8 cellular contexts compared by ENCODE assay signal in genomic region chr10:88114368-88114767, GRCh38.
A peak's percentile ranks its signal among the peaks of the same experiment; 100 is the strongest.
DNase-seq lines count a peak whose midpoint lies in the region; ATAC-seq, FAIRE-seq and TF ChIP-seq lines count a peak whose summit lies in the region.

No MANE protein-coding gene starts in this region.

- H3K79me2 ChIP-seq in astrocyte (ENCODE audit: insufficient read depth, low read length), result no peaks in the 10 kb centered on the region

- H3K36me3 ChIP-seq in astrocyte (ENCODE audit: insufficient read depth, low read length) (no peaks in the 10 kb centered on the region), kidney (ENCODE audit: control insufficient read depth in 1 of 2, insufficient read depth in 2 of 2, low read length in 2 of 2) (no peaks in the 10 kb centered on the region)

- no peak for FAIRE-seq in astrocyte (lab: Jason Lieb, UNC)
- no peak for FAIRE-seq in kidney (lab: Jason Lieb, UNC)

- peak; percentile 50 for DNase-seq in Ammon's horn (ENCODE audit: low spot score)
- DNase-seq in NCI-H1092 (lab: John Stamatoyannopoulos, UW), result peak; percentile 30
- no peak for DNase-seq in astrocyte (ENCODE audit: low read depth)
- no peak for DNase-seq in kidney
- DNase-seq in DMS79 treated with DMSO at 0.1 percent for 48 hours (lab: John Stamatoyannopoulos, UW), result no peak

- no peaks in the 10 kb centered on the region for H3K27me3 Mint-ChIP-seq in astrocyte (ENCODE audit: low read depth, unreplicated experiment)
- no peaks in the 10 kb centered on the region for H3K27me3 Mint-ChIP-seq in stimulated activated memory B cell treated with anti-CD40 and anti-IgM and Interleukin-4, amounts not matched to agents 10 μg/mL and 1 μg/mL and 100 μg/mL, for 72 hours

- H3K27ac ChIP-seq in astrocyte (ENCODE audit: low read depth, low read length) (no peak overlapping the region), kidney (ENCODE audit: low read depth in 2 of 2, low read length in 2 of 2) (no peak overlapping the region)

- H3K4me1 ChIP-seq in astrocyte (ENCODE audit: insufficient read depth, low read length) (peaks cover 22% of the 10 kb centered on the region), kidney (ENCODE audit: control insufficient read depth in 1 of 2, insufficient read depth in 1 of 2, low read depth in 1 of 2, low read length in 2 of 2) (no peaks in the 10 kb centered on the region)

- ATAC-seq in stimulated activated memory B cell treated with anti-CD40 and anti-IgM and Interleukin-4, amounts not matched to agents 10 μg/mL and 1 μg/mL and 100 μg/mL, for 72 hours, result no peak
- ATAC-seq in GM19351 (IDR thresholded peaks at IDR 0.05; ENCODE audit: unreplicated experiment), result no peak

- TF ChIP-seq CTCF in GM12873 (IDR thresholded peaks at IDR 0.05; ENCODE audit: insufficient read depth, low read depth, low read length, missing control alignments), result peak; percentile 89
- peak; percentile 29 for TF ChIP-seq CTCF in astrocyte (IDR thresholded peaks at IDR 0.05; ENCODE audit: insufficient read depth, low read depth, low read length)
- TF ChIP-seq CTCF in kidney (IDR thresholded peaks at IDR 0.05; ENCODE audit: borderline replicate concordance, extremely low read depth, insufficient read depth), result peak; percentile 77

- no peak overlapping the region for H3K4me2 ChIP-seq in astrocyte (ENCODE audit: low read length)

- H3K4me3 ChIP-seq in astrocyte (ENCODE audit: insufficient read depth, low read depth, low read length) (no peak overlapping the region), kidney (ENCODE audit: low read length in 2 of 2) (no peak overlapping the region)

- H3K9me3 Mint-ChIP-seq in astrocyte (ENCODE audit: unreplicated experiment), result no peaks in the 10 kb centered on the region
- H3K9me3 Mint-ChIP-seq in stimulated activated memory B cell treated with anti-CD40 and anti-IgM and Interleukin-4, amounts not matched to agents 10 μg/mL and 1 μg/mL and 100 μg/mL, for 72 hours, result no peaks in the 10 kb centered on the region

- H3K9me3 ChIP-seq in astrocyte (ENCODE audit: insufficient read depth, low read depth, low read length) (no peaks in the 10 kb centered on the region), kidney (ENCODE audit: control insufficient read depth in 1 of 2, low read length in 2 of 2) (no peaks in the 10 kb centered on the region)

- no peak overlapping the region for H3K27ac Mint-ChIP-seq in astrocyte (ENCODE audit: unreplicated experiment)
- H3K27ac Mint-ChIP-seq in stimulated activated memory B cell treated with anti-CD40 and anti-IgM and Interleukin-4, amounts not matched to agents 10 μg/mL and 1 μg/mL and 100 μg/mL, for 72 hours, result no peak overlapping the region

- no peak overlapping the region for H3K4me3 Mint-ChIP-seq in astrocyte (ENCODE audit: unreplicated experiment)
- no peak overlapping the region for H3K4me3 Mint-ChIP-seq in stimulated activated memory B cell treated with anti-CD40 and anti-IgM and Interleukin-4, amounts not matched to agents 10 μg/mL and 1 μg/mL and 100 μg/mL, for 72 hours

- H3K36me3 Mint-ChIP-seq in astrocyte (ENCODE audit: low read depth, unreplicated experiment), result no peaks in the 10 kb centered on the region
- no peaks in the 10 kb centered on the region for H3K36me3 Mint-ChIP-seq in stimulated activated memory B cell treated with anti-CD40 and anti-IgM and Interleukin-4, amounts not matched to agents 10 μg/mL and 1 μg/mL and 100 μg/mL, for 72 hours

- intact Hi-C loops in kidney (cut with DNase I), result no loop called here

- H3K27me3 ChIP-seq in astrocyte (ENCODE audit: insufficient read depth, low read length), result no peaks in the 10 kb centered on the region

- H3K4me1 Mint-ChIP-seq in astrocyte (ENCODE audit: low read depth, unreplicated experiment), result peaks cover 19% of the 10 kb centered on the region
- H3K4me1 Mint-ChIP-seq in stimulated activated memory B cell treated with anti-CD40 and anti-IgM and Interleukin-4, amounts not matched to agents 10 μg/mL and 1 μg/mL and 100 μg/mL, for 72 hours, result no peaks in the 10 kb centered on the region

- H3K9ac ChIP-seq in astrocyte (ENCODE audit: low read length) (no peak overlapping the region), kidney (ENCODE audit: low read length in 2 of 2) (peak overlapping the region in 1 of 2 donors; percentile 4)

- H4K20me1 ChIP-seq in astrocyte (ENCODE audit: insufficient read depth, low read length), result no peaks in the 10 kb centered on the region

- H2AFZ ChIP-seq in astrocyte (ENCODE audit: low read depth, low read length), result no peak overlapping the region

Comparison
In these comparisons a context has a peak if more than half of its experiments do, and no peak if none do; other contexts are left out.
1. DNase-seq: peak in Ammon's horn (single experiment) and NCI-H1092 (single experiment); none in astrocyte (single experiment), kidney (single experiment) and DMS79 treated with DMSO at 0.1 percent for 48 hours (single experiment).
2. CTCF ChIP-seq: peak in every context shown above with its lines; median percentile 89 in GM12873; 77 in kidney; 29 in astrocyte.